1 cellular context compared by ENCODE assay signal in the genomic region with DNA sequence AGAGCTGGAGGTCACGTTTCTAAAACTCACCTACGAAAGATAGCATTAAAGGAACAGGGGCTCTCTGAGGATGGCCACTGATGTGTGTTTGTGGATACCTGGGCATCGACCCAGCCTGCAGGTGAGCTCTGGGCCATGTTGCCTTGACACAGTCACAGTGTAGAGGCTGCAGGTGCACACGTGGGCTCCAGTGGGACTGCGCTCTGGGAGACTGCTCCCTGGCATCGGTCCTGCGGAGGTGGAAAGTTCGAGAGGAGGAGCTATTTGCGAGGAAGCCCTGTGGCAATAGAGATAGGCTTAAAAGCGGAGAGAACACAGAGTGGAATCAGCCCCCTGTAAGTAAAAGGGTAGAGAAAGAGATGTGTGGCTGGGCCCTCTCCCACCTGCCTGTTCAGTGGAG.
TF ChIP-seq lines count a peak whose summit lies in the region.

No MANE protein-coding gene starts in this region.

TF ChIP-seq in IMR-90, 13 proteins besides CTCF, POLR2A, EP300 and RAD21 (continued from another document):
- TF ChIP-seq NFE2L2 (IDR thresholded peaks at IDR 0.05; ENCODE audit: low read depth, low read length) = no peak
- no peak for TF ChIP-seq CEBPB (IDR thresholded peaks at IDR 0.05; ENCODE audit: low read depth, low read length)
